13 cellular contexts compared by ENCODE assay signal in the genomic region with DNA sequence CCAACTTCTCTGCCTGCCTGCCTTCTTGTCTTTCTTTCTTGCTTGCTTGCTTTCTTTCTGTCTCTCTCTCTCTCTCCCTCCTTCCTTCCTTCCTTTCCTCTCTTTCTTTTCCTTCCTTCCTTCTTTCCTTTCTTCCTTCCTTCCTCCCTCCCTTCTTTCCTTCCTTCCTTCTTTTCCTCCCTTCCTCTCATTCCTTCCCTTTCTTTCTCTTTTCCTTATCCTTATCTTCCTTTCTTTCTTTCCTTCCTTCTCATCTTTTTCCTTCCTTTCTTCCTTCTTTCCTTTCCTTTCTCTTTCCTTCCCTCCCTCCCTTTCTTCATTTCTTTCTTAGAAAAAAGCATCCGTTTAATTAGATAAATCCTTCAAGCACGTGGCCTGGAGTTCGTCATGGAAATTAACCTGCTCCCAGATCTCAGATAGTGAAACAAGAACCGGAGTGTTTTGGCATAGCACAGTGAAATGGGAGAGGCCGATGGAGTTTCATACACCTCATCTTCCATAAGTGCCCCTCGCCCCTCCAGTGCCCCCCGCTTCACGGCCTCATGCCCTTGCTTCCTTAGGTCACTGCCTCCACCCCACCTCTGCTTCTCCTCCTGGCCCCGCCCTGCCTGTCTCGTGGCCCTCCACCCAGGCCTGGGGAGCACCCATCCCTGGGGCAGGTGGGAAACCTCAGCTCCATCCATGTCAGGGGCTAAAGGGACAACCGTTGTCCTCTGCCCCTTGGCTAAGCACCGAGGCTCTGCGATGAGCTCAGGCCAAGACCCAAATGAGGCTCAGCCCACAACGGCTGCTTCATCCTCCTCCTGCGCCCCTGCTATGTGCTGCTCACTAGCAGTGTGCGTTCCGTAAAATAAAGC.
"Had no signal": no experiment of that assay in that cellular context is flagged by ENCODE, and none has a peak within 500 bp of the region (broad histone marks: within the 10 kb centered on the region; RNA-seq: fewer than 3 reads in every experiment).

No MANE protein-coding gene starts in this region.

- H3K9me3 ChIP-seq: esophagus squamous epithelium, prostate gland, tibial artery had no signal

- ATAC-seq: activated CD4-positive, CD25-positive, alpha-beta regulatory T cell treated with anti-CD3 and anti-CD28 coated beads, Interleukin-2, amount 50 U/mL, for 24 hours; activated T-cell treated with anti-CD3 and anti-CD28 coated beads, Interleukin-2, amount 50 U/mL, for 4 hours; foreskin keratinocyte; left lobe of liver; T-helper 17 cell had no signal

- H3K36me3 ChIP-seq: esophagus squamous epithelium, prostate gland, tibial artery had no signal

- H3K4me3 ChIP-seq: esophagus squamous epithelium, prostate gland, tibial artery had no signal

- H3K27ac ChIP-seq: esophagus squamous epithelium, foreskin keratinocyte, prostate gland, tibial artery had no signal

- DNase-seq: activated naive CD8-positive, alpha-beta T cell treated with anti-CD3 and anti-CD28 coated beads, Interleukin-2, amount 10 ng/mL, durations not matched to agents 7 days and 5 days; activated T-cell treated with anti-CD3 and anti-CD28 coated beads, Interleukin-2, amount 50 U/mL, for 4 hours; anterior cingulate cortex; esophagus squamous epithelium; foreskin keratinocyte; immature natural killer cell; mesendoderm; occipital lobe; T-helper 17 cell; tibial artery had no signal

- H3K4me1 ChIP-seq: foreskin keratinocyte had no signal
